Comparison of ENCODE assay signal across 25 cellular contexts in genomic region chr5:4901305-4901751, GRCh38.
"Had no signal": no experiment of that assay in that cellular context is flagged by ENCODE, and none has a peak within 500 bp of the region (broad histone marks: within the 10 kb centered on the region; RNA-seq: fewer than 3 reads in every experiment).

No MANE protein-coding gene starts in this region.

- H3K79me2 ChIP-seq: hepatocyte had no signal

- H3K27me3 ChIP-seq: colonic mucosa, pancreas, right lobe of liver, testis, upper lobe of left lung, uterus had no signal

- H2AFZ ChIP-seq: hepatocyte had no signal

- H3K9me3 ChIP-seq: colonic mucosa, gastrocnemius medialis, pancreas, right lobe of liver, stomach, testis, tibial artery, upper lobe of left lung, uterus had no signal

- ATAC-seq: esophagus mucosa; gastrocnemius medialis; left lobe of liver; natural killer cell; pancreas; right lobe of liver; stimulated activated effector memory CD8-positive, alpha-beta T cell treated with anti-CD3 and anti-CD28 coated beads, Interleukin-12 subunit alpha, Interleukin-12 subunit beta, amount 100 ng/mL, for 72 hours had no signal

- H3K4me2 ChIP-seq: hepatocyte had no signal

- H3K27ac ChIP-seq: colonic mucosa, epithelial cell of prostate, gastrocnemius medialis, hepatocyte, pancreas, right lobe of liver, testis, tibial artery, upper lobe of left lung had no signal

- H3K4me1 ChIP-seq: colonic mucosa, gastrocnemius medialis, pancreas, right lobe of liver, stomach, testis, tibial artery, upper lobe of left lung had no signal

- FAIRE-seq: kidney had no signal

- H3K36me3 ChIP-seq: colonic mucosa, gastrocnemius medialis, pancreas, right lobe of liver, stomach, tibial artery, upper lobe of left lung, uterus had no signal

- H3K4me3 ChIP-seq: colonic mucosa, gastrocnemius medialis, hepatocyte, lung, pancreas, right lobe of liver, stomach, testis, tibial artery, upper lobe of left lung, uterus had no signal

- DNase-seq: colonic mucosa; effector CD8-positive, alpha-beta T cell; endodermal cell; foreskin fibroblast; gastrocnemius medialis; head of caudate nucleus; kidney; natural killer cell; nucleus accumbens; pancreas; right lobe of liver; stimulated activated CD4-positive, alpha-beta T cell treated with anti-CD3 and anti-CD28 coated beads, Interleukin-2, amount 100 ng/mL, for 24 hours; stimulated activated CD4-positive, alpha-beta T cell treated with anti-CD3 and anti-CD28 coated beads, Interleukin-4, amount 100 ng/mL, for 24 hours; stimulated activated naive CD4-positive, alpha-beta T cell treated with Interleukin-2 at 50 U/mL for 16 hours; stomach; tibial artery; upper lobe of left lung; uterus had no signal
